ENCODE assay signal across 9 cellular contexts in the genomic region with DNA sequence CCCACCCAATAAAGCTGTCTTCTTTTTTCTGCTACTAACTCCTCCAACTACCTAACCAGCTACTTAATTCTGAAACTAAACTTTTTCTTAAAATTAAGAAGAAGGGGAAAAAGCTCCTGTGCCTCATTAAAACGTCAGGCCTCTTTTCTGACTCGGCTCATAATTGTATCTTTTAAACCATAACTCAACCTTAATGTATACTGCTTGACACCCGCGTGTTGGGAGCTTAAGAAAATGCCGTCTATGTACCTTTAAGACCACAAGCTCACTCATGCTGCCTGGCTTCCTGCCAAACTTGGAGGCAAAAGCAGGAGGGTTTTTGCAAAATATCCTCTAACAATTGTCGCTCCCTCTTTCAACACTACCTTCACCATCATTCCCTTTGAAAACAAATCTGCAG. TPM values are rescaled to one million over a fixed set of nuclear protein-coding genes. Genes with fewer than 3 reads are reported as not detected.
DNase-seq lines count a peak whose midpoint lies in the region; ATAC-seq and TF ChIP-seq lines count a peak whose summit lies in the region.
"Had no signal": no experiment of that assay in that cellular context is flagged by ENCODE, and none has a peak within 500 bp of the region (broad histone marks: within the 10 kb centered on the region; RNA-seq: fewer than 3 reads in every experiment).

No MANE protein-coding gene starts in this region.

- H3K4me1 ChIP-seq in heart left ventricle, result peaks cover 0 to 57% (median 22%) of the 10 kb centered on the region in 12 donors

- H3K4me3 Mint-ChIP-seq in activated T-cell treated with anti-CD3 and anti-CD28 coated beads, Interleukin-2, amount 50 U/mL, for 24 hours, result no peak overlapping the region
- H3K4me3 Mint-ChIP-seq: dendritic cell treated with granulocyte-macrophage colony-stimulating factor and Interleukin-4, amounts not matched to agents 40 ng/mL and 50 ng/mL, for 4 days had no signal

- H3K4me1 Mint-ChIP-seq in activated T-cell treated with anti-CD3 and anti-CD28 coated beads, Interleukin-2, amount 50 U/mL, for 24 hours (ENCODE audit: low read depth), result peaks cover 29% of the 10 kb centered on the region

- H3K27me3 ChIP-seq in heart left ventricle, result peaks cover 0 to 36% (median 4%) of the 10 kb centered on the region in 9 donors

- peak overlapping the region in 11 of 12 donors; percentile 60 to 95 (median 91) for H3K27ac ChIP-seq in heart left ventricle

- TF ChIP-seq CTCF in heart left ventricle (IDR thresholded peaks at IDR 0.05), result no peak

- in situ Hi-C loops in ACHN (cut with HindIII; ENCODE audit: low pct_ligation_motif_present, low pct_unique_long_range_greater_than_20kb, low sequenced_read_pairs), result no loop called here

- peak; percentile 31 for ATAC-seq in GM18861 (IDR thresholded peaks at IDR 0.05; ENCODE audit: unreplicated experiment)
- ATAC-seq in heart left ventricle, result peak in 1 of 4 donors; percentile 34

- TF ChIP-seq POLR2A in heart left ventricle (IDR thresholded peaks at IDR 0.05), result peak in 1 of 2 donors; percentile 11

- H3K4me3 ChIP-seq in heart left ventricle, result peak overlapping the region; percentile 6 to 87 (median 70)

- no peaks in the 10 kb centered on the region for H3K9me3 ChIP-seq in heart left ventricle

- H3K9me3 Mint-ChIP-seq in activated T-cell treated with anti-CD3 and anti-CD28 coated beads, Interleukin-2, amount 50 U/mL, for 24 hours, result no peaks in the 10 kb centered on the region
- H3K9me3 Mint-ChIP-seq: dendritic cell treated with granulocyte-macrophage colony-stimulating factor and Interleukin-4, amounts not matched to agents 40 ng/mL and 50 ng/mL, for 4 days had no signal

- WGBS in heart left ventricle, 4 donors, result 11 to 21% (median 13%) methylated on average over 6 of the region's 6 CpGs

- peaks cover 45% of the 10 kb centered on the region for H3K27me3 Mint-ChIP-seq in activated T-cell treated with anti-CD3 and anti-CD28 coated beads, Interleukin-2, amount 50 U/mL, for 24 hours

- DNase-seq in ACHN (peak; percentile 63), NCI-H460 (ENCODE audit: extremely low read depth, low read depth) (peak; percentile 93), heart left ventricle (peak; percentile 78 to 89 (median 81)), T1000 (lab: John Stamatoyannopoulos, UW) (no peak), nucleus accumbens (lab: John Stamatoyannopoulos, UW) (no peak)
- peak; percentile 52 for DNase-seq in activated T-cell treated with anti-CD3 and anti-CD28 coated beads, Interleukin-2, amount 50 U/mL, for 24 hours
- peak; percentile 56 for DNase-seq in stimulated activated CD4-positive, alpha-beta T cell treated with anti-CD3 and anti-CD28 coated beads, Interleukin-4, amount 100 ng/mL, for 1 hour

- no peak overlapping the region for H3K27ac Mint-ChIP-seq in activated T-cell treated with anti-CD3 and anti-CD28 coated beads, Interleukin-2, amount 50 U/mL, for 24 hours
- H3K27ac Mint-ChIP-seq: dendritic cell treated with granulocyte-macrophage colony-stimulating factor and Interleukin-4, amounts not matched to agents 40 ng/mL and 50 ng/mL, for 4 days had no signal

- peaks cover 0 to 5% (median 0%) of the 10 kb centered on the region in 9 donors for H3K36me3 ChIP-seq in heart left ventricle

- intact Hi-C loops in heart left ventricle (cut with DNase I), result loop anchor here in 9 of 10 donors (5.0 to 10.0 kb wide), 6 partner anchors 32 to 292 kb away; no protein-coding TSS in a partner anchor

- H3K36me3 Mint-ChIP-seq in activated T-cell treated with anti-CD3 and anti-CD28 coated beads, Interleukin-2, amount 50 U/mL, for 24 hours (ENCODE audit: low read depth), result no peaks in the 10 kb centered on the region

RNA-seq across cellular contexts. Expression of a gene that starts 5.0 kb away (rescaled TPM):
- total RNA-seq in NCI-H460 (2014; rRNA removed; shearing (Covaris generic)), result 7.0 and 7.2 TPM in 2 replicates
- 2.6 and 3.9 TPM in 2 replicates for polyA plus RNA-seq in NCI-H460 (2014; cell fraction: nucleus; rRNA removed)
- total RNA-seq in heart left ventricle, result 10 to 100 TPM in 7 of 9 donors, 1 to 10 TPM in 2; 6.5 to 24.9 (median 11.8) TPM
- 1 to 10 TPM; 4.0 to 4.8 TPM for polyA plus RNA-seq in heart left ventricle

Comparison
In these comparisons a context has a peak if more than half of its experiments do, and no peak if none do; other contexts are left out.
1. DNase-seq: peak in ACHN (single experiment), NCI-H460 (single experiment), activated T-cell treated with anti-CD3 and anti-CD28 coated beads, Interleukin-2, amount 50 U/mL, for 24 hours (single experiment), heart left ventricle (5 of 5) and stimulated activated CD4-positive, alpha-beta T cell treated with anti-CD3 and anti-CD28 coated beads, Interleukin-4, amount 100 ng/mL, for 1 hour (single experiment); none in T1000 (single experiment) and nucleus accumbens (0 of 56).